Comparison of ENCODE assay signal across 9 cellular contexts in the genomic region with DNA sequence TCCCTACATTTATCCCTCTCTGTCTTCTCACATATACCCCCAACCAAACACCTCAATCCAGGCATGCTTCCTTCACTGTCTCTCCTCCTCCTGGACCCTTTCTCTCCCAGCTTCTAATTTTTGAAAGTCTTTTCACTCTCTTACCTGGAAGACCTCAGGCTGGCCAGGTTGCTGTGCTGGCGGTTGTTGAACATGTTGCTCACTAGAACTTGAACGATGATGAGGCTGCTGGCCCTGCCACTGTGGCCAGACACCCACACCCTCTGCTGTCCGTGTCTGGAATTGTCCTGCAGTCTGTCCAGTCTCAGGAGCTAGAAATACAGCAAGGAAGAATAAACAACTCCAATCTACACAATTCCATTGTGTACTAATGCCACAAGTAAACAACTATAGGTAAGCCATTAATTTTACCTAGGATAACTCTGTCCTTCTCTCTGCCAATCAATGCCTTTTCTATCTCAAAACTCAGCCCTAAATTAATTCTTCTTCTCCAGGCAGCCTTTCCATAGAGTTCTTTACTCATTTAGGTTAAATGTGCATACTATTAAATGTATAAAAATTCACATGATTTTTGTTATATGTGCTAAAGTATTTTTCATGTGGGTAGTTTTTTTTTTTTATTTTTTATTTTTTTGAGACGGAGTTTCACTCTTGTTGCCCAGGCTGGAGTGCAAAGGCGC. TPM values are rescaled to one million over a fixed set of nuclear protein-coding genes. Genes with fewer than 3 reads are reported as not detected.
A peak's percentile ranks its signal among the peaks of the same experiment; 100 is the strongest.
DNase-seq lines count a peak whose midpoint lies in the region; ATAC-seq and TF ChIP-seq lines count a peak whose summit lies in the region.
"Had no signal": no experiment of that assay in that cellular context is flagged by ENCODE, and none has a peak within 500 bp of the region (broad histone marks: within the 10 kb centered on the region; RNA-seq: fewer than 3 reads in every experiment).

No MANE protein-coding gene starts in this region.

- no peak overlapping the region for H2AFZ ChIP-seq in SK-N-SH (ENCODE audit: low read depth)

- DNase-seq in activated CD4-positive, alpha-beta T cell treated with anti-CD3 and anti-CD28 coated beads for 48 hours: peak; percentile 13
- no peak for DNase-seq in activated CD4-positive, alpha-beta T cell treated with anti-CD3 and anti-CD28 coated beads, Interleukin-2, amount 10 ng/mL, durations not matched to agents 7 days and 5 days
- DNase-seq in MG63 (peak; percentile 57), SK-N-SH (peak; percentile 55), fibroblast of pulmonary artery (ENCODE audit: low read depth) (peak; percentile 79), ovary (peak; percentile 42 to 68 (median 55))

- H3K27me3 ChIP-seq in MG63 (no peaks in the 10 kb centered on the region), SK-N-SH (ENCODE audit: insufficient read depth) (no peaks in the 10 kb centered on the region), ovary (no peaks in the 10 kb centered on the region)

- H3K9me3 ChIP-seq in MG63 (no peaks in the 10 kb centered on the region), SK-N-SH (no peaks in the 10 kb centered on the region), ovary (no peaks in the 10 kb centered on the region)

- POLR2A ChIA-PET in activated CD4-positive, alpha-beta T cell treated with anti-CD3 and anti-CD28 coated beads, Interleukin-2, amount 10 ng/mL, durations not matched to agents 7 days and 5 days (lab: Charles Lee): no interaction called here
- POLR2A ChIA-PET in SK-N-SH (lab: Yijun Ruan, JAX): interaction anchor here (0.6 kb wide), 2 partner anchors 65 to 151 kb away, joined by 3 to 5 read pairs; no protein-coding TSS in a partner anchor

- H3K27ac Mint-ChIP-seq in activated CD4-positive, alpha-beta T cell treated with anti-CD3 and anti-CD28 coated beads, Interleukin-2, amount 10 ng/mL, durations not matched to agents 7 days and 5 days: no peak overlapping the region
- H3K27ac Mint-ChIP-seq: CD8-positive, alpha-beta T cell had no signal

- peaks cover 71% of the 10 kb centered on the region for H3K36me3 ChIP-seq in MG63
- peaks cover 50 to 64% of the 10 kb centered on the region in 2 experiments for H3K36me3 ChIP-seq in SK-N-SH (replicated peaks in 1 of 2; ENCODE audit: control insufficient read depth in 1 of 2, insufficient read depth in 2 of 2, low read length in 1 of 2)
- no peaks in the 10 kb centered on the region for H3K36me3 ChIP-seq in ovary

- H3K36me3 Mint-ChIP-seq in activated CD4-positive, alpha-beta T cell treated with anti-CD3 and anti-CD28 coated beads, Interleukin-2, amount 10 ng/mL, durations not matched to agents 7 days and 5 days (ENCODE audit: low read depth): peaks cover 28% of the 10 kb centered on the region

- H3K4me2 ChIP-seq in SK-N-SH: no peak overlapping the region

- no peaks in the 10 kb centered on the region for H3K4me1 ChIP-seq in SK-N-SH (ENCODE audit: control insufficient read depth in 1 of 2, insufficient read depth in 2 of 2, low read depth in 1 of 2, low read length in 1 of 2)
- peaks cover 4% of the 10 kb centered on the region for H3K4me1 ChIP-seq in ovary (ENCODE audit: insufficient read depth)

- H3K4me3 ChIP-seq in MG63: no peak overlapping the region
- no peak overlapping the region; a peak in 1 of 4 replicates for H3K4me3 ChIP-seq in SK-N-SH (ENCODE audit: low read depth in 2 of 2, low read length in 1 of 2)
- H3K4me3 ChIP-seq in fibroblast of pulmonary artery (replicated peaks; ENCODE audit: low read depth, low read length): no peak overlapping the region
- no peak overlapping the region for H3K4me3 ChIP-seq in ovary

- no peaks in the 10 kb centered on the region for H3K79me2 ChIP-seq in SK-N-SH (ENCODE audit: insufficient read depth)

- WGBS in SK-N-SH (ENCODE audit: low lambda C conversion rate): 65% methylated on average over 5 of the region's 5 CpGs
- 44% methylated on average over 5 of the region's 5 CpGs for WGBS in ovary, 3 donors

- no peaks in the 10 kb centered on the region for H4K20me1 ChIP-seq in SK-N-SH (ENCODE audit: insufficient read depth)

- TF ChIP-seq CTCF in SK-N-SH (IDR thresholded peaks at IDR 0.05): peak; percentile 75
- peak; percentile 93 for TF ChIP-seq CTCF in fibroblast of pulmonary artery (IDR thresholded peaks at IDR 0.05; ENCODE audit: low read length, missing control alignments)
- peak in 2 of 3 donors; percentile 29 to 33 for TF ChIP-seq CTCF in ovary (IDR thresholded peaks at IDR 0.05)

- no peaks in the 10 kb centered on the region for H3K9me3 Mint-ChIP-seq in activated CD4-positive, alpha-beta T cell treated with anti-CD3 and anti-CD28 coated beads, Interleukin-2, amount 10 ng/mL, durations not matched to agents 7 days and 5 days
- H3K9me3 Mint-ChIP-seq: CD8-positive, alpha-beta T cell had no signal

- no peak overlapping the region for H3K4me3 Mint-ChIP-seq in activated CD4-positive, alpha-beta T cell treated with anti-CD3 and anti-CD28 coated beads, Interleukin-2, amount 10 ng/mL, durations not matched to agents 7 days and 5 days
- H3K4me3 Mint-ChIP-seq: CD8-positive, alpha-beta T cell had no signal

- CTCF ChIA-PET in activated CD4-positive, alpha-beta T cell treated with anti-CD3 and anti-CD28 coated beads, Interleukin-2, amount 10 ng/mL, durations not matched to agents 7 days and 5 days (lab: Charles Lee): interaction anchor here (0.7 to 1.3 kb wide), 5 partner anchors 8 to 166 kb away, joined by 3 to 5 read pairs (median 3); no protein-coding TSS in a partner anchor
- CTCF ChIA-PET in SK-N-SH (lab: Yijun Ruan, JAX): interaction anchor here (0.6 to 2.5 kb wide), 26 partner anchors 9 to 711 kb away, joined by 3 to 25 read pairs (median 4); a partner anchor contains a TSS

- peak; percentile 85 for TF ChIP-seq RAD21 in SK-N-SH (IDR thresholded peaks at IDR 0.05; ENCODE audit: low read length)

- H3K27me3 Mint-ChIP-seq in activated CD4-positive, alpha-beta T cell treated with anti-CD3 and anti-CD28 coated beads, Interleukin-2, amount 10 ng/mL, durations not matched to agents 7 days and 5 days: no peaks in the 10 kb centered on the region

- H3K9me2 ChIP-seq in SK-N-SH: no peaks in the 10 kb centered on the region

- H3F3A ChIP-seq in SK-N-SH (replicated peaks; ENCODE audit: insufficient read depth): no peaks in the 10 kb centered on the region

- H3K4me1 Mint-ChIP-seq in activated CD4-positive, alpha-beta T cell treated with anti-CD3 and anti-CD28 coated beads, Interleukin-2, amount 10 ng/mL, durations not matched to agents 7 days and 5 days: peaks cover 3% of the 10 kb centered on the region

- TF ChIP-seq POLR2A in ovary (IDR thresholded peaks at IDR 0.05): no peak

- ATAC-seq in HG02588 (IDR thresholded peaks at IDR 0.05; ENCODE audit: unreplicated experiment): no peak
- no peak for ATAC-seq in GM21528 (IDR thresholded peaks at IDR 0.05; ENCODE audit: low FRiP score, unreplicated experiment)
- ATAC-seq: CD8-positive, alpha-beta T cell had no signal

- no peak overlapping the region for H3K9ac ChIP-seq in SK-N-SH

- no peak for TF ChIP-seq EP300 in SK-N-SH (IDR thresholded peaks at IDR 0.05; ENCODE audit: borderline replicate concordance in 1 of 2, low read depth in 1 of 2, low read length in 1 of 2)
- no peak for TF ChIP-seq EP300 in ovary (IDR thresholded peaks at IDR 0.05)

- H3K27ac ChIP-seq in SK-N-SH (ENCODE audit: low read depth in 2 of 2, low read length in 1 of 2) (no peak overlapping the region), ovary (no peak overlapping the region)

- intact Hi-C loops in ovary (cut with DNase I): loop anchor here in 1 of 4 donors (10.0 kb wide), 1 partner anchor 258 kb away; no protein-coding TSS in a partner anchor

TF ChIP-seq in SK-N-SH, 30 proteins besides CTCF, POLR2A, EP300 and RAD21:
- TF ChIP-seq SMC3 (IDR thresholded peaks at IDR 0.05; ENCODE audit: low read depth, low read length): peak; percentile 78
- TF ChIP-seq, protein P1, sequence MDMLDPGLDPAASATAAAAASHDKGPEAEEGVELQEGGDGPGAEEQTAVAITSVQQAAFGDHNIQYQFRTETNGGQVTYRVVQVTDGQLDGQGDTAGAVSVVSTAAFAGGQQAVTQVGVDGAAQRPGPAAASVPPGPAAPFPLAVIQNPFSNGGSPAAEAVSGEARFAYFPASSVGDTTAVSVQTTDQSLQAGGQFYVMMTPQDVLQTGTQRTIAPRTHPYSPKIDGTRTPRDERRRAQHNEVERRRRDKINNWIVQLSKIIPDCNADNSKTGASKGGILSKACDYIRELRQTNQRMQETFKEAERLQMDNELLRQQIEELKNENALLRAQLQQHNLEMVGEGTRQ (IDR thresholded peaks at IDR 0.05; ENCODE audit: borderline replicate concordance, low read depth, low read length): no peak

RNA-seq across cellular contexts. Expression of a gene that starts 5.1 kb away (rescaled TPM):
- total RNA-seq in activated CD4-positive, alpha-beta T cell treated with anti-CD3 and anti-CD28 coated beads, Interleukin-2, amount 10 ng/mL, durations not matched to agents 7 days and 5 days: 1 to 10 TPM; 5.1 to 5.8 TPM
- 0.92 and 2.3 TPM in 2 replicates for total RNA-seq in MG63 (2014; rRNA removed; shearing (Covaris generic); ENCODE audit: low replicate concordance)
- polyA plus RNA-seq in SK-N-SH (2012; rRNA removed) (6.3 and 7.9 TPM in 2 replicates), ovary (100 to 1,000 TPM; 114 to 254 TPM)
- 2.5 and 3.1 TPM in 2 replicates for polyA plus RNA-seq in SK-N-SH (2012; cell fraction: cytosol; rRNA removed)
- polyA plus RNA-seq in SK-N-SH (2012; cell fraction: nucleus; rRNA removed): 41.3 and 46.2 TPM in 2 replicates
- total RNA-seq in ovary: 10 to 100 TPM; 35.6 to 85.2 (median 74.0) TPM

RNA-seq across cellular contexts. Expression of a gene that starts 47.6 kb away (rescaled TPM):
- 100 to 1,000 TPM; 111 to 117 TPM for total RNA-seq in activated CD4-positive, alpha-beta T cell treated with anti-CD3 and anti-CD28 coated beads, Interleukin-2, amount 10 ng/mL, durations not matched to agents 7 days and 5 days
- 0.49 TPM in 1 of 2 replicates, not detected in the other for total RNA-seq in MG63 (2014; rRNA removed; shearing (Covaris generic); ENCODE audit: low replicate concordance)
- polyA plus RNA-seq in SK-N-SH (2012; rRNA removed) (1.4 and 2.3 TPM in 2 replicates), ovary (100 to 1,000 TPM in 1 of 2 donors, 1 to 10 TPM in 1; 9.6 to 131 TPM)
- 2.5 and 2.8 TPM in 2 replicates for polyA plus RNA-seq in SK-N-SH (2012; cell fraction: cytosol; rRNA removed)
- 0.76 and 1.5 TPM in 2 replicates for polyA plus RNA-seq in SK-N-SH (2012; cell fraction: nucleus; rRNA removed)
- total RNA-seq in ovary: 10 to 100 TPM in 6 of 7 donors, 1 to 10 TPM in 1; 8.7 to 80.9 (median 13.6) TPM

Comparison
In these comparisons a context has a peak if more than half of its experiments do, and no peak if none do; other contexts are left out.
1. CTCF ChIP-seq: peak in every context shown above with its lines; median percentile 93 in fibroblast of pulmonary artery; 75 in SK-N-SH; 31 in ovary.
2. RNA of a gene that starts 5.1 kb away (total RNA-seq): 35.6 to 85.2 TPM in ovary; 5.1 to 5.8 TPM in activated CD4-positive, alpha-beta T cell treated with anti-CD3 and anti-CD28 coated beads, Interleukin-2, amount 10 ng/mL, durations not matched to agents 7 days and 5 days and 0.92 to 2.3 TPM in MG63; every median in the first group is over 4 times any median in the second.